ENCODE assay signal across 23 cellular contexts in genomic region chr9:7567687-7568086, GRCh38.
"Had no signal": no experiment of that assay in that cellular context is flagged by ENCODE, and none has a peak within 500 bp of the region (broad histone marks: within the 10 kb centered on the region; RNA-seq: fewer than 3 reads in every experiment).

No MANE protein-coding gene starts in this region.

- H3K4me3 ChIP-seq: colonic mucosa, coronary artery, dorsolateral prefrontal cortex, esophagus muscularis mucosa, esophagus squamous epithelium, gastrocnemius medialis, gastroesophageal sphincter, heart left ventricle had no signal

- H3K27me3 ChIP-seq: colonic mucosa, dorsolateral prefrontal cortex, esophagus muscularis mucosa, esophagus squamous epithelium, foreskin keratinocyte, gastrocnemius medialis, gastroesophageal sphincter, heart left ventricle had no signal

- H3K27ac ChIP-seq: colonic mucosa, coronary artery, dorsolateral prefrontal cortex, epithelial cell of prostate, esophagus muscularis mucosa, esophagus squamous epithelium, foreskin keratinocyte, gastrocnemius medialis, gastroesophageal sphincter, heart left ventricle had no signal

- ATAC-seq: effector memory CD8-positive, alpha-beta T cell; esophagus mucosa; foreskin keratinocyte; gastrocnemius medialis; gastroesophageal sphincter; heart left ventricle had no signal

- H3K27me3 Mint-ChIP-seq: dendritic cell treated with granulocyte-macrophage colony-stimulating factor and Interleukin-4, amounts not matched to agents 40 ng/mL and 50 ng/mL, for 4 days had no signal

- DNase-seq: colonic mucosa; cortex of kidney; dermis blood vessel endothelial cell; dorsolateral prefrontal cortex; effector CD4-positive, alpha-beta T cell; effector CD8-positive, alpha-beta T cell; effector memory CD4-positive, alpha-beta T cell; effector memory CD8-positive, alpha-beta T cell; endodermal cell; erythroblast; esophagus squamous epithelium; foreskin fibroblast; foreskin keratinocyte; foreskin melanocyte; gastrocnemius medialis; glutamatergic neuron; heart left ventricle had no signal

- H3K9me3 Mint-ChIP-seq: dendritic cell treated with granulocyte-macrophage colony-stimulating factor and Interleukin-4, amounts not matched to agents 40 ng/mL and 50 ng/mL, for 4 days; effector memory CD8-positive, alpha-beta T cell; endodermal cell had no signal

- H3K27ac Mint-ChIP-seq: dendritic cell treated with granulocyte-macrophage colony-stimulating factor and Interleukin-4, amounts not matched to agents 40 ng/mL and 50 ng/mL, for 4 days; effector memory CD8-positive, alpha-beta T cell; endodermal cell had no signal

- H3K4me1 ChIP-seq: colonic mucosa, esophagus muscularis mucosa, esophagus squamous epithelium, foreskin keratinocyte, gastrocnemius medialis, gastroesophageal sphincter, heart left ventricle had no signal

- H3K9me3 ChIP-seq: colonic mucosa, esophagus muscularis mucosa, esophagus squamous epithelium, gastrocnemius medialis, gastroesophageal sphincter, heart left ventricle had no signal

- H3K36me3 ChIP-seq: colonic mucosa, esophagus muscularis mucosa, esophagus squamous epithelium, gastrocnemius medialis, gastroesophageal sphincter, heart left ventricle had no signal

- H3K4me3 Mint-ChIP-seq: dendritic cell treated with granulocyte-macrophage colony-stimulating factor and Interleukin-4, amounts not matched to agents 40 ng/mL and 50 ng/mL, for 4 days; effector memory CD8-positive, alpha-beta T cell; endodermal cell had no signal
